In the genomic region with DNA sequence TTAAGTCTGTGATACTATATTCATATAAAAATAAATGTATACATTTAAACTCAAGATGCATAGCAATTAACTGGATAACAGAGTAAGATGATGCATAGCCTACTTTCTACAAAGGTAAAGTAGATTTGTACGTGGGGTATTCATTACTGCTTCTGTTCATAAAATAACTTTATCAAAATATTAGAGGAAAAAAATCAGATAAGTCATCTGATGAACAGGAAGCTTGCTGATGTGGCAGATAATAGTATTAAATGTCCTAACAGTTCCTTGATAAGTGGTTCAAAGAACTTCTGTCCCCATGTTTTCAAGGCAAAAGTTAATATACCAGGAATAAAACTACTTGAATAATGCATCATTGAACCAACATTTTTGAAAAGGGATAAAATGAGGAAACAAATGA, we compare ENCODE assay signal across 33 cellular contexts.
"Had no signal": no experiment of that assay in that cellular context is flagged by ENCODE, and none has a peak within 500 bp of the region (broad histone marks: within the 10 kb centered on the region; RNA-seq: fewer than 3 reads in every experiment).

No MANE protein-coding gene starts in this region.

- H3K27ac ChIP-seq: ascending aorta, cardiac muscle cell, WERI-Rb-1 had no signal

- H3K9me3 ChIP-seq: ascending aorta had no signal

- H3K36me3 ChIP-seq: ascending aorta, cardiac muscle cell, WERI-Rb-1 had no signal

- FAIRE-seq: bronchial epithelial cell, TTC549 had no signal

- H3K27me3 ChIP-seq: ascending aorta, cardiac muscle cell had no signal

- H3K4me3 ChIP-seq: ascending aorta, cardiac muscle cell had no signal

- DNase-seq: activated CD4-positive, alpha-beta memory T cell treated with anti-CD3 and anti-CD28 coated beads, Interleukin-2, amount 10 ng/mL, durations not matched to agents 7 days and 5 days; activated CD4-positive, alpha-beta T cell treated with anti-CD3 and anti-CD28 coated beads for 1 hour; activated CD4-positive, alpha-beta T cell treated with anti-CD3 and anti-CD28 coated beads for 36 hours; activated CD4-positive, alpha-beta T cell treated with anti-CD3 and anti-CD28 coated beads for 48 hours; activated CD4-positive, alpha-beta T cell treated with anti-CD3 and anti-CD28 coated beads, Interleukin-2, amount 10 ng/mL, durations not matched to agents 7 days and 5 days; activated CD4-positive, alpha-beta T cell treated with anti-CD3 and anti-CD28 coated beads, Interleukin-2, amount 50 U/mL, for 48 hours; activated CD4-positive, CD25-positive, alpha-beta regulatory T cell; activated CD8-positive, alpha-beta memory T cell treated with anti-CD3 and anti-CD28 coated beads for 24 hours; activated CD8-positive, alpha-beta memory T cell treated with anti-CD3 and anti-CD28 coated beads, Interleukin-2, amount 10 ng/mL, durations not matched to agents 7 days and 5 days; activated CD8-positive, alpha-beta memory T cell treated with anti-CD3 and anti-CD28 coated beads, Interleukin-2, amount 50 U/mL, for 48 hours; activated CD8-positive, alpha-beta T cell treated with anti-CD3 and anti-CD28 coated beads, Interleukin-2, amount 10 ng/mL, durations not matched to agents 7 days and 5 days; activated effector memory CD4-positive, alpha-beta T cell treated with Interleukin-2 at 50 U/mL for 16 hours; activated gamma-delta T cell; activated naive CD4-positive, alpha-beta T cell treated with anti-CD3 and anti-CD28 coated beads, Interleukin-2, amount 10 ng/mL, durations not matched to agents 7 days and 5 days; activated naive CD4-positive, alpha-beta T cell treated with Interleukin-2 at 50 U/mL for 16 hours; activated naive CD8-positive, alpha-beta T cell treated with anti-CD3 and anti-CD28 coated beads, Interleukin-2, amount 10 ng/mL, durations not matched to agents 7 days and 5 days; activated naive CD8-positive, alpha-beta T cell treated with anti-CD3 and anti-CD28 coated beads, Interleukin-2, amount 50 U/mL, for 24 hours; activated T-cell treated with anti-CD3 and anti-CD28 coated beads, Interleukin-2, amount 50 U/mL, for 24 hours; activated T-cell treated with anti-CD3 and anti-CD28 coated beads, Interleukin-2, amount 50 U/mL, for 48 hours; amygdala; anterior cingulate cortex; caudate nucleus; cerebellar nuclear complex; T-helper 1 cell; T-helper 2 cell; T-helper 9 cell; WERI-Rb-1 had no signal

- ATAC-seq: activated CD4-positive, alpha-beta T cell treated with anti-CD3 and anti-CD28 coated beads for 36 hours; activated CD4-positive, CD25-positive, alpha-beta regulatory T cell treated with anti-CD3 and anti-CD28 coated beads, Interleukin-2, amount 50 U/mL, for 24 hours; activated CD8-positive, alpha-beta memory T cell treated with anti-CD3 and anti-CD28 coated beads, Interleukin-2, amount 10 ng/mL, durations not matched to agents 7 days and 5 days; activated CD8-positive, alpha-beta T cell treated with anti-CD3 and anti-CD28 coated beads, Interleukin-2, amount 10 ng/mL, durations not matched to agents 7 days and 5 days; activated naive CD8-positive, alpha-beta T cell treated with anti-CD3 and anti-CD28 coated beads, Interleukin-2, amount 50 U/mL, for 24 hours; WTC11 had no signal
